ENCODE assay signal across 15 cellular contexts in genomic region chr3:127369356-127369935, GRCh38.
DNase-seq lines count a peak whose midpoint lies in the region; ATAC-seq and TF ChIP-seq lines count a peak whose summit lies in the region.
"Had no signal": no experiment of that assay in that cellular context is flagged by ENCODE, and none has a peak within 500 bp of the region (broad histone marks: within the 10 kb centered on the region; RNA-seq: fewer than 3 reads in every experiment).

No MANE protein-coding gene starts in this region.

- H3K9me3 ChIP-seq in H9 (ENCODE audit: control insufficient read depth, low read depth, low read length) (no peaks in the 10 kb centered on the region), neural progenitor cell (ENCODE audit: low read depth) (no peaks in the 10 kb centered on the region), upper lobe of right lung (no peaks in the 10 kb centered on the region)
- H3K9me3 ChIP-seq: A549, BE2C had no signal

- no peak overlapping the region for H3T11ph ChIP-seq in H9 (ENCODE audit: low read length)

- H3K23ac ChIP-seq in H9 (ENCODE audit: insufficient read length, low read depth, low read length), result no peak overlapping the region

- no peak overlapping the region for H2BK15ac ChIP-seq in H9 (ENCODE audit: low read depth, low read length)

- peaks cover 9 to 31% of the 10 kb centered on the region in 2 experiments for H3K4me1 Mint-ChIP-seq in H9
- peaks cover 53% of the 10 kb centered on the region for H3K4me1 Mint-ChIP-seq in brain
- H3K4me1 Mint-ChIP-seq in neural progenitor cell, result peaks cover 66% of the 10 kb centered on the region

- no peak overlapping the region for H3K9ac ChIP-seq in H9 (ENCODE audit: extremely low read depth, insufficient read length, low read length)
- H3K9ac ChIP-seq in neural progenitor cell, result no peak overlapping the region

- H3K4me3 ChIP-seq in neural progenitor cell, result no peak overlapping the region
- H3K4me3 ChIP-seq in upper lobe of right lung, result no peak overlapping the region
- H3K4me3 ChIP-seq: A549 had no signal

- ATAC-seq in upper lobe of right lung, result no peak
- no peak for ATAC-seq in left cardiac atrium

- H3K4me2 ChIP-seq in H9 (ENCODE audit: insufficient read depth, insufficient read length, low read length) (no peak overlapping the region), neural progenitor cell (no peak overlapping the region)
- H3K4me2 ChIP-seq: A549 had no signal

- H2BK5ac ChIP-seq in H9 (ENCODE audit: insufficient read length, low read length), result no peak overlapping the region

- TF ChIP-seq CTCF in H9 (conservative IDR thresholded peaks at IDR 0.05), result no peak
- TF ChIP-seq CTCF in brain (conservative IDR thresholded peaks at IDR 0.05), result no peak
- no peak for TF ChIP-seq CTCF in neural progenitor cell (IDR thresholded peaks at IDR 0.05)
- no peak for TF ChIP-seq CTCF in upper lobe of right lung (IDR thresholded peaks at IDR 0.05)

- H3K79me1 ChIP-seq in H9 (ENCODE audit: insufficient read depth, low read depth, low read length, poor library complexity, severe bottlenecking), result no peaks in the 10 kb centered on the region

- no peaks in the 10 kb centered on the region for H3K9me3 Mint-ChIP-seq in H9
- peaks cover 0 to 2% (median 0%) of the 10 kb centered on the region in 5 experiments for H3K9me3 Mint-ChIP-seq in brain
- H3K9me3 Mint-ChIP-seq in neural progenitor cell, result no peaks in the 10 kb centered on the region
- H3K9me3 Mint-ChIP-seq: HFFc6 had no signal

- H2BK20ac ChIP-seq in H9 (ENCODE audit: low read depth, low read length, poor library complexity, severe bottlenecking), result no peak overlapping the region

- H2AFZ ChIP-seq in H9 (ENCODE audit: low read length) (no peak overlapping the region), neural progenitor cell (replicated peaks) (no peak overlapping the region)

- H3K4me1 ChIP-seq in H9 (ENCODE audit: insufficient read depth, low read length), result no peaks in the 10 kb centered on the region
- H3K4me1 ChIP-seq in neural progenitor cell, result peaks cover 14% of the 10 kb centered on the region
- no peaks in the 10 kb centered on the region for H3K4me1 ChIP-seq in upper lobe of right lung
- H3K4me1 ChIP-seq: A549 had no signal

- H3F3A ChIP-seq in neural progenitor cell (ENCODE audit: low read depth), result no peaks in the 10 kb centered on the region

- H3K27me3 Mint-ChIP-seq in H9 (ENCODE audit: low read depth) (peaks cover 8% of the 10 kb centered on the region), brain (peaks cover 3% of the 10 kb centered on the region), neural progenitor cell (ENCODE audit: insufficient read depth, low read depth) (peaks cover 9% of the 10 kb centered on the region)

- DNase-seq in H9 (no peak), neural progenitor cell (ENCODE audit: low spot score) (no peak), upper lobe of right lung (peak; percentile 46), left cardiac atrium (no peak), DMS153 (lab: John Stamatoyannopoulos, UW) (no peak)
- DNase-seq: BE2C; CD4-positive, alpha-beta memory T cell; DMS79 treated with DMSO at 0.1 percent for 48 hours; EL; HCEC 1CT; HFFc6 had no signal

- WGBS in H9 (ENCODE audit: extremely low coverage, insufficient read length, low lambda C conversion rate), result no CpG with 5 or more reads among the region's 4 CpGs

- H2BK120ac ChIP-seq in H9 (ENCODE audit: low read depth, low read length, poor library complexity, severe bottlenecking), result no peak overlapping the region

- H3K27me3 ChIP-seq in H9 (ENCODE audit: insufficient read depth, low read length) (no peaks in the 10 kb centered on the region), neural progenitor cell (peaks cover 3% of the 10 kb centered on the region), upper lobe of right lung (no peaks in the 10 kb centered on the region)
- H3K27me3 ChIP-seq: BE2C had no signal

- H3K36me3 ChIP-seq in neural progenitor cell, result no peaks in the 10 kb centered on the region
- no peaks in the 10 kb centered on the region for H3K36me3 ChIP-seq in upper lobe of right lung
- H3K36me3 ChIP-seq: BE2C had no signal

- no peak overlapping the region for H3K27ac ChIP-seq in H9 (ENCODE audit: insufficient read length, low read depth, low read length)
- H3K27ac ChIP-seq in neural progenitor cell, result no peak overlapping the region
- H3K27ac ChIP-seq in upper lobe of right lung, result no peak overlapping the region
- H3K27ac ChIP-seq: A549, C4-2B, HL-60 had no signal

- H4K5ac ChIP-seq in H9 (ENCODE audit: insufficient read length, low read depth, low read length), result no peak overlapping the region

- H4K91ac ChIP-seq in H9 (ENCODE audit: insufficient read length, low read depth, low read length), result no peak overlapping the region

- no peak overlapping the region for H2BK12ac ChIP-seq in H9 (ENCODE audit: insufficient read length, low read depth, low read length)

- H3K79me2 ChIP-seq in H9 (ENCODE audit: insufficient read depth, low read length) (no peaks in the 10 kb centered on the region), neural progenitor cell (ENCODE audit: low read depth) (no peaks in the 10 kb centered on the region)

- H3K4ac ChIP-seq in H9 (ENCODE audit: low read depth, low read length), result no peak overlapping the region

- H3K14ac ChIP-seq in H9 (ENCODE audit: insufficient read depth, low read length), result peak overlapping the region; percentile 12; the same call in 1 of the 2 replicates

- H3K4me3 Mint-ChIP-seq in H9 (no peak overlapping the region), brain (no peak overlapping the region), neural progenitor cell (no peak overlapping the region)
- H3K4me3 Mint-ChIP-seq: CD4-positive, alpha-beta memory T cell; HFFc6 had no signal

- no peak overlapping the region for H3K18ac ChIP-seq in H9 (ENCODE audit: insufficient read length, low read depth, low read length)

- H3K27ac Mint-ChIP-seq in H9 (no peak overlapping the region; a peak in 1 of 7 replicates), brain (peak overlapping the region in 3 of 5 experiments; percentile 48 to 80 (median 67)), neural progenitor cell (peak overlapping the region; percentile 71)
- H3K27ac Mint-ChIP-seq: CD4-positive, alpha-beta memory T cell; HFFc6 had no signal

- no peaks in the 10 kb centered on the region for H3K23me2 ChIP-seq in H9 (ENCODE audit: insufficient read length, low read depth, low read length, poor library complexity, severe bottlenecking)

- intact Hi-C loops in upper lobe of right lung (cut with DNase I), result no loop called here
- intact Hi-C loops in left cardiac atrium (cut with DNase I), result no loop called here

- no peak overlapping the region for H2AK5ac ChIP-seq in H9 (ENCODE audit: insufficient read length, low read length)

- H3K36me3 Mint-ChIP-seq in H9 (ENCODE audit: insufficient read depth in 1 of 3, low read depth in 3 of 3) (no peaks in the 10 kb centered on the region), brain (no peaks in the 10 kb centered on the region), neural progenitor cell (no peaks in the 10 kb centered on the region)
- H3K36me3 Mint-ChIP-seq: CD4-positive, alpha-beta memory T cell had no signal

- H4K8ac ChIP-seq in H9 (replicated peaks; ENCODE audit: insufficient read length, low read depth, low read length), result no peak overlapping the region

- H3K56ac ChIP-seq in H9 (ENCODE audit: insufficient read length, low read depth, low read length), result no peak overlapping the region

- no peaks in the 10 kb centered on the region for H4K20me1 ChIP-seq in H9 (ENCODE audit: control insufficient read depth, insufficient read depth, insufficient read length)
- H4K20me1 ChIP-seq in neural progenitor cell (ENCODE audit: low read depth), result no peaks in the 10 kb centered on the region

Comparison
In these comparisons a context has a peak if more than half of its experiments do, and no peak if none do; other contexts are left out.
1. H3K27ac Mint-ChIP-seq: peak in brain (3 of 5) and neural progenitor cell (single experiment); none in H9 (0 of 3).